In the genomic region with DNA sequence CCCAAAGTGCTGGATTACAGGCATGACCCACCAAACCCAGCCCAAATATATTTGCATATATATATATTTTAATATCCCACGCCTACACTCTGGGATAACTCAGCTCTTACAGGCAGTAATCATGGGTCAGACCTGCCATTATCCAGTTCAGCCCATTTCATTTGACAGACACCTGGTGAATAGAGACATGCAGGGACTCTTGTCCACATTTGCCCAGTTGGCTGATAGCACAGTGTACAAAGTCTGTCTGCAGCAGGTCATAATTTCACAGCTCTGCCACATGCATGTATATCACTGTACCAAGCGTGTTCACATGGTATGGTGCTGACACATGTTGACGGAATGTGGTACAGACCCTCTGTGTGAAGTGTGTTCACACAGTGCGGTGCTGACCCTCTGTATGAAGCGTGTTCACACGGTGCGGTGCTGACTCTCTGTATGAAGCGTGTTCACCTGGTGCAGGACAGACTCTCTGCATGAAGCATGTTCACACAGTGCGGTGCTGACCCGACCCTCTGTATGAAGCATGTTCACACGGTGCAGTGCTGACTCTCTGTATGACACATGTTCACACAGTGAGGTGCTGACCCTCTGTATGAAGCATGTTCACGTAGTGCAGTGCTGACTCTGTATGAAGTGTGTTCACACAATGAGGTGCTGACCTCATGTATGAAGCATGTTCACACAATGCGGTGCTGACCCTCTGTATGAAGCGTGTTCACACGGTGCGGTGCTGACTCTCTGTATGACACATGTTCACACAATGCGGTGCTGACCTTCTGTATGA, we compare ENCODE assay signal across 1 cellular context.
TF ChIP-seq lines count a peak whose summit lies in the region.

No MANE protein-coding gene starts in this region.

TF ChIP-seq in HEK293, 187 proteins besides CTCF, POLR2A, EP300 and RAD21:
- TF ChIP-seq ZNF18 (tag by site-specific recombination; IDR thresholded peaks at IDR 0.05), result peak; percentile 94
- TF ChIP-seq OVOL3 (tag by site-specific recombination; IDR thresholded peaks at IDR 0.05), result no peak
